In genomic region chr19:20078696-20079095, GRCh38 we compare ENCODE assay signal across 8 cellular contexts. TPM values are rescaled to one million over a fixed set of nuclear protein-coding genes. Genes with fewer than 3 reads are reported as not detected.
DNase-seq lines count a peak whose midpoint lies in the region; ATAC-seq and TF ChIP-seq lines count a peak whose summit lies in the region.

No MANE protein-coding gene starts in this region.

- peak overlapping the region in 1 of 2 donors; percentile 54 for H3K27ac ChIP-seq in ascending aorta
- H3K27ac ChIP-seq in skin epidermis, result peak overlapping the region in 4 of 21 experiments; percentile 18 to 56 (median 42)
- H3K27ac ChIP-seq in WERI-Rb-1, result no peak overlapping the region

- H3K36me3 ChIP-seq in ascending aorta (no peaks in the 10 kb centered on the region), iPS-15b (ENCODE audit: control insufficient read depth, insufficient read depth, low read length) (peaks cover 6% of the 10 kb centered on the region), WERI-Rb-1 (no peaks in the 10 kb centered on the region)

- DNase-seq in AG08395 (ENCODE audit: low spot score) (peak; percentile 5), ascending aorta (ENCODE audit: low spot score in 2 of 2) (peak in 1 of 2 donors; percentile 65), Kasumi-1 (lab: John Stamatoyannopoulos, UW) (no peak), NCI-H2081 treated with DMSO at 0.1 percent for 48 hours (lab: John Stamatoyannopoulos, UW) (no peak), WERI-Rb-1 (no peak)

- no peaks in the 10 kb centered on the region for H3K27me3 ChIP-seq in ascending aorta
- no peaks in the 10 kb centered on the region for H3K27me3 ChIP-seq in iPS-15b (ENCODE audit: control insufficient read depth, insufficient read depth, low read length)
- no peaks in the 10 kb centered on the region for H3K27me3 ChIP-seq in WERI-Rb-1 (ENCODE audit: insufficient read depth, low read depth, severe bottlenecking)

- H3K9me3 ChIP-seq in ascending aorta (no peaks in the 10 kb centered on the region), iPS-15b (ENCODE audit: control insufficient read depth, insufficient read depth, low read length) (no peaks in the 10 kb centered on the region), WERI-Rb-1 (ENCODE audit: severe bottlenecking) (no peaks in the 10 kb centered on the region)

- TF ChIP-seq CTCF in ascending aorta (IDR thresholded peaks at IDR 0.05), result no peak
- TF ChIP-seq CTCF in WERI-Rb-1 (IDR thresholded peaks at IDR 0.05; ENCODE audit: low read depth, low read length), result no peak

- intact Hi-C loops in ascending aorta (cut with DNase I), result loop anchor here (1.0 to 5.0 kb wide), 3 partner anchors 39 to 214 kb away; partner anchors contain the start of genes ZNF253, ZNF486 and ZNF682

- peak overlapping the region; percentile 89 for H3K9ac ChIP-seq in iPS-15b (ENCODE audit: low read depth, low read length)

- ATAC-seq in HG02571 (IDR thresholded peaks at IDR 0.05; ENCODE audit: unreplicated experiment), result peak; percentile 37

- H3K4me3 ChIP-seq in ascending aorta (peak overlapping the region; percentile 68 to 71), iPS-15b (ENCODE audit: low read depth, low read length) (peak overlapping the region; percentile 97), skin epidermis (peak overlapping the region; percentile 36 to 64 (median 46)), WERI-Rb-1 (ENCODE audit: low read depth, low read length) (no peak overlapping the region)

- H3K4me1 ChIP-seq in ascending aorta (peaks cover 0 to 3% of the 10 kb centered on the region in 2 donors), iPS-15b (ENCODE audit: control insufficient read depth, insufficient read depth, low read length) (peaks cover 15% of the 10 kb centered on the region)

RNA-seq across cellular contexts. Expression of gene ZNF90, which starts 0.9 kb away (rescaled TPM):
- total RNA-seq in ascending aorta, result not detected

RNA-seq across cellular contexts. Expression of gene ZNF682, which starts 39.4 kb away (rescaled TPM):
- 1.1 TPM for total RNA-seq in ascending aorta
